ENCODE assay signal across 9 cellular contexts in the genomic region with DNA sequence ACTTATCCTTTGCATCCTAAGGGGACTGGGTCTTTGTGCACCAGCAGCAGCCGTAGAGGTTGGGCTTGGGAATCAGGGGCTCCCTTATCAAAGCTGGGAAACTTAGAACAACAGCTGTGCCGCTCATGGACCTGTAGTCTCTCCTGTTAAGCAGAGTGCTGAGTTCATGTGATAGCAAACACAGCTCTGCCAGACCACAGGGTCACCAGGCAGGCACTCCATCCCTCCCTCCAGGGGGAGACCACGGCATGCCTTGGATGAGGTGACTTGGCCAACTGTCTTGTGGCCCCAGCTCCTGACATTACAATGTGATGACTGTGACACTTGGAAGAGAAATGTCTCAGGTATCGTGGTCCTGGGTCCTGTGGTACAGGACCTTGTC. TPM values are rescaled to one million over a fixed set of nuclear protein-coding genes. Genes with fewer than 3 reads are reported as not detected.
DNase-seq lines count a peak whose midpoint lies in the region; ATAC-seq, FAIRE-seq and TF ChIP-seq lines count a peak whose summit lies in the region.
"Had no signal": no experiment of that assay in that cellular context is flagged by ENCODE, and none has a peak within 500 bp of the region (broad histone marks: within the 10 kb centered on the region; RNA-seq: fewer than 3 reads in every experiment).

No MANE protein-coding gene starts in this region.

- no peak overlapping the region for H2AFZ ChIP-seq in SK-N-SH (ENCODE audit: low read depth)

- peaks cover 41% of the 10 kb centered on the region; the same call in 1 of the 2 replicates for H3K79me2 ChIP-seq in SK-N-SH (ENCODE audit: insufficient read depth)

- TF ChIP-seq POLR2A in ovary (IDR thresholded peaks at IDR 0.05), result no peak

- TF ChIP-seq RAD21 in SK-N-SH (IDR thresholded peaks at IDR 0.05; ENCODE audit: low read length), result 0 out of 2 replicates have a peak, but pooled peaks have one; percentile 12

- peak; percentile 51 for DNase-seq in ELR (ENCODE audit: low read depth)
- DNase-seq in SK-N-SH, result no peak
- DNase-seq in left ventricle myocardium inferior, result no peak
- DNase-seq in small intestine, result no peak
- no peak for DNase-seq in ovary
- no peak for DNase-seq in NCI-H2171 treated with DMSO at 0.1 percent for 48 hours (lab: John Stamatoyannopoulos, UW)
- no peak for DNase-seq in DMS114 treated with DMSO at 0.1 percent for 48 hours (lab: John Stamatoyannopoulos, UW; ENCODE audit: unreplicated experiment)
- DNase-seq: SIG-M5 had no signal

- peak overlapping the region; percentile 69 for H3K9ac ChIP-seq in SK-N-SH

- H3K27me3 ChIP-seq in SK-N-SH (ENCODE audit: insufficient read depth) (no peaks in the 10 kb centered on the region), left ventricle myocardium inferior (ENCODE audit: low read depth) (no peaks in the 10 kb centered on the region), small intestine (ENCODE audit: control insufficient read depth in 2 of 2, insufficient read depth in 2 of 2, low read length in 2 of 2) (no peaks in the 10 kb centered on the region), ovary (no peaks in the 10 kb centered on the region)

- H3K4me1 ChIP-seq in SK-N-SH (ENCODE audit: control insufficient read depth in 1 of 2, insufficient read depth in 2 of 2, low read depth in 1 of 2, low read length in 1 of 2), result peaks cover 29 to 33% of the 10 kb centered on the region in 2 experiments
- H3K4me1 ChIP-seq in left ventricle myocardium inferior, result peaks cover 64% of the 10 kb centered on the region
- peaks cover 24 to 27% of the 10 kb centered on the region in 2 donors for H3K4me1 ChIP-seq in small intestine (ENCODE audit: control insufficient read depth in 2 of 2, insufficient read depth in 1 of 2, low read depth in 1 of 2, low read length in 1 of 2)
- peaks cover 9% of the 10 kb centered on the region for H3K4me1 ChIP-seq in ovary (ENCODE audit: insufficient read depth)

- TF ChIP-seq CTCF in SK-N-SH (IDR thresholded peaks at IDR 0.05) (0 out of 2 replicates have a peak, but pooled peaks have one; percentile 16), left ventricle myocardium inferior (IDR thresholded peaks at IDR 0.05; ENCODE audit: borderline replicate concordance) (no peak), ovary (IDR thresholded peaks at IDR 0.05) (no peak)

- H3F3A ChIP-seq in SK-N-SH (replicated peaks; ENCODE audit: insufficient read depth), result peaks cover 41% of the 10 kb centered on the region

- peaks cover 4 to 12% of the 10 kb centered on the region in 2 experiments for H3K36me3 ChIP-seq in SK-N-SH (replicated peaks in 1 of 2; ENCODE audit: control insufficient read depth in 1 of 2, insufficient read depth in 2 of 2, low read length in 1 of 2)
- no peaks in the 10 kb centered on the region for H3K36me3 ChIP-seq in left ventricle myocardium inferior
- H3K36me3 ChIP-seq in small intestine (ENCODE audit: control insufficient read depth in 2 of 2, insufficient read depth in 2 of 2, low read length in 2 of 2), result no peaks in the 10 kb centered on the region
- no peaks in the 10 kb centered on the region for H3K36me3 ChIP-seq in ovary

- H3K4me2 ChIP-seq in SK-N-SH, result peak overlapping the region; percentile 70

- peak overlapping the region in 1 of 2 experiments; percentile 36; a peak in 1 of 4 replicates for H3K4me3 ChIP-seq in SK-N-SH (ENCODE audit: low read depth in 2 of 2, low read length in 1 of 2)
- H3K4me3 ChIP-seq in left ventricle myocardium inferior, result no peak overlapping the region
- H3K4me3 ChIP-seq in small intestine (ENCODE audit: low read depth in 1 of 2, low read length in 2 of 2), result no peak overlapping the region
- H3K4me3 ChIP-seq in ovary, result no peak overlapping the region

- CTCF ChIA-PET in SK-N-SH (lab: Yijun Ruan, JAX), result interaction anchor here (0.9 to 2.2 kb wide), 5 partner anchors 12 to 561 kb away, joined by 3 to 9 read pairs (median 3); no protein-coding TSS in a partner anchor

- POLR2A ChIA-PET in SK-N-SH (lab: Yijun Ruan, JAX), result no interaction called here

- H3K27ac ChIP-seq in SK-N-SH (ENCODE audit: low read depth in 2 of 2, low read length in 1 of 2) (peak overlapping the region; percentile 78 to 97), left ventricle myocardium inferior (replicated peaks) (peak overlapping the region; percentile 80), small intestine (ENCODE audit: low read depth in 1 of 2, low read length in 1 of 2) (peak overlapping the region; percentile 76 to 89), ovary (no peak overlapping the region)

- intact Hi-C loops in left ventricle myocardium inferior (cut with micrococcal nuclease) (no loop called here), ovary (cut with DNase I) (no loop called here)

- no peaks in the 10 kb centered on the region for H4K20me1 ChIP-seq in SK-N-SH (ENCODE audit: insufficient read depth)

- ATAC-seq in HG02840 (IDR thresholded peaks at IDR 0.05; ENCODE audit: low FRiP score, unreplicated experiment), result no peak

- H3K9me3 ChIP-seq in SK-N-SH (no peaks in the 10 kb centered on the region), left ventricle myocardium inferior (replicated peaks) (peaks cover 15% of the 10 kb centered on the region), small intestine (ENCODE audit: control insufficient read depth, low read depth) (no peaks in the 10 kb centered on the region), ovary (peaks cover 0 to 2% of the 10 kb centered on the region in 2 donors)

- FAIRE-seq in small intestine (lab: Jason Lieb, UNC), result no peak

- no peaks in the 10 kb centered on the region for H3K9me2 ChIP-seq in SK-N-SH

- TF ChIP-seq EP300 in SK-N-SH (IDR thresholded peaks at IDR 0.05; ENCODE audit: borderline replicate concordance in 1 of 2, low read depth in 1 of 2, low read length in 1 of 2), result no peak
- TF ChIP-seq EP300 in ovary (IDR thresholded peaks at IDR 0.05), result no peak

- WGBS in SK-N-SH (ENCODE audit: low lambda C conversion rate), result 18% methylated on average over 4 of the region's 4 CpGs
- WGBS in small intestine, 3 donors, result 89 to 94% (median 90%) methylated on average over 4 of the region's 4 CpGs
- 71 to 91% (median 84%) methylated on average over 4 of the region's 4 CpGs for WGBS in ovary, 3 donors

TF ChIP-seq in SK-N-SH, 30 proteins besides CTCF, POLR2A, EP300 and RAD21:
- 0 out of 2 replicates have a peak, but pooled peaks have one; percentile 22 for TF ChIP-seq FOSL2 (IDR thresholded peaks at IDR 0.05; ENCODE audit: borderline replicate concordance, low read depth)
- no peak for TF ChIP-seq PBX3 (IDR thresholded peaks at IDR 0.05)
- 0 out of 2 replicates have a peak, but pooled peaks have one; percentile 18 for TF ChIP-seq JUND (IDR thresholded peaks at IDR 0.05)
- peak; percentile 21; the same call in 1 of the 2 replicates for TF ChIP-seq MXI1 (IDR thresholded peaks at IDR 0.05; ENCODE audit: low read depth, low read length)
TF ChIP-seq in SK-N-SH: peak in this region for 3.

RNA-seq across cellular contexts. Expression of gene DGKD, which starts 60.0 kb away (rescaled TPM):
- polyA plus RNA-seq in SK-N-SH (2012; rRNA removed) (17.7 and 21.7 TPM in 2 replicates), small intestine (10 to 100 TPM; 32.4 to 54.3 (median 41.6) TPM), ovary (10 to 100 TPM; 19.0 to 19.1 TPM)
- polyA plus RNA-seq in SK-N-SH (2012; cell fraction: cytosol; rRNA removed), result 8.0 and 10.4 TPM in 2 replicates
- polyA plus RNA-seq in SK-N-SH (2012; cell fraction: nucleus; rRNA removed), result 75.5 and 81.2 TPM in 2 replicates
- total RNA-seq in left ventricle myocardium inferior (41.7 TPM), ovary (10 to 100 TPM in 6 of 7 donors, 1 to 10 TPM in 1; 9.4 to 81.8 (median 39.5) TPM)

Comparison
In these comparisons a context has a peak if more than half of its experiments do, and no peak if none do; other contexts are left out.
1. H3K27ac ChIP-seq: peak in SK-N-SH (2 of 2), left ventricle myocardium inferior (single experiment) and small intestine (2 of 2); none in ovary (0 of 2).